Comparison of ENCODE assay signal across 10 cellular contexts in the genomic region with DNA sequence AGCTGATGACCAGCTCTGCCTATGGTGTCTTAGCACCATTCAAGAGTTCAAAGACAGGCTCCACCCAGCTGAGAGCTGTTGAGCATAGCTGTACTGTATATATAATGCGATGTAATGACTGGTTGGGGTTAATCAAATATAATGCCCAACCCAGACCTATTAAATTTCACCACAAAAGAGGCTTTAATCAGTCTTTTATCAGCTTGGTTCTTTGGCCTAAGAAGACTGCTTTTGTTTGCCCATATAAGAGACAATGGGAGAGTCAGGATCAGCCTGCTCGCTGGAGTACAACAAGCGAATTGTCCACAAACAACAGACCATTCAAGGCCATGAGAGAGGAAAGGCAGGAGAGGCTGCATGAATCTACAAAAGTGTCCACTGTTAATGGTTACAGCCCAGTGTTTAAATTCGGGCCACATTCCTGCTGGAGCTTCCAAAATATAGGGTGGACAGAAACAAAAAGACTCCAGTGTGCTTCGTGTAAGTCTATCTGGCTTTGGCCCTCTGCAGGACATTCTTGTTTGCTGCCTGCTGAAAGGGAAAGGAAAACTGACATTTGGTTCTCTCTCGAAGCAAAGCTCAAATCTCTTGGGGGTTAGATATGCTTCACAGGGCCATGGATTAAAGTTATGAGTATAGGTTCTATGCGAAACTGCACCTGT.
A peak's percentile ranks its signal among the peaks of the same experiment; 100 is the strongest.
DNase-seq lines count a peak whose midpoint lies in the region; ATAC-seq and TF ChIP-seq lines count a peak whose summit lies in the region.
"Had no signal": no experiment of that assay in that cellular context is flagged by ENCODE, and none has a peak within 500 bp of the region (broad histone marks: within the 10 kb centered on the region; RNA-seq: fewer than 3 reads in every experiment).

No MANE protein-coding gene starts in this region.

- POLR2A ChIA-PET in PC-9 (lab: Charles Lee; ENCODE audit: unreplicated experiment) = no interaction called here

- H3K4me3 ChIP-seq in PC-9 (no peak overlapping the region), ascending aorta (no peak overlapping the region)

- no peaks in the 10 kb centered on the region for H3K9me3 Mint-ChIP-seq in activated T-helper 2 cell treated with anti-CD3 and anti-CD28 coated beads, Interferon-gamma antibody, Interleukin-2, Interleukin-4, amounts not matched to agents 10 μg/mL and 5 μg/mL and 100 μg/mL, durations not matched to agents 14 hours and 24 hours and 36 hours
- H3K9me3 Mint-ChIP-seq: central memory CD8-positive, alpha-beta T cell; IgD-negative memory B cell had no signal

- H2AFZ ChIP-seq in PC-9 = no peak overlapping the region

- no peak for TF ChIP-seq CTCF in PC-9 (conservative IDR thresholded peaks at IDR 0.05)
- TF ChIP-seq CTCF in ascending aorta (IDR thresholded peaks at IDR 0.05) = no peak

- H3K27ac ChIP-seq in angular gyrus (ENCODE audit: low read depth, low read length) (peak overlapping the region; percentile 90), PC-9 (no peak overlapping the region), ascending aorta (no peak overlapping the region)

- H3K4me1 Mint-ChIP-seq in activated T-helper 2 cell treated with anti-CD3 and anti-CD28 coated beads, Interferon-gamma antibody, Interleukin-2, Interleukin-4, amounts not matched to agents 10 μg/mL and 5 μg/mL and 100 μg/mL, durations not matched to agents 14 hours and 24 hours and 36 hours (ENCODE audit: low read depth) = peaks cover 4% of the 10 kb centered on the region
- H3K4me1 Mint-ChIP-seq: central memory CD8-positive, alpha-beta T cell had no signal

- no peak overlapping the region for H3K4me2 ChIP-seq in PC-9

- BruUV-seq in PC-9 (replicated peaks; lab: Mats Ljungman, UMichigan) = no TSS peak

- no peaks in the 10 kb centered on the region for H3F3A ChIP-seq in PC-9 (ENCODE audit: insufficient read depth, low read depth)

- CTCF ChIA-PET in PC-9 (lab: Charles Lee) = no interaction called here

- no peaks in the 10 kb centered on the region for H4K20me1 ChIP-seq in PC-9 (ENCODE audit: insufficient read depth)

- H3K36me3 ChIP-seq in PC-9 (ENCODE audit: low read depth) = no peaks in the 10 kb centered on the region
- no peaks in the 10 kb centered on the region for H3K36me3 ChIP-seq in ascending aorta

- H3K27ac Mint-ChIP-seq in activated T-helper 2 cell treated with anti-CD3 and anti-CD28 coated beads, Interferon-gamma antibody, Interleukin-2, Interleukin-4, amounts not matched to agents 10 μg/mL and 5 μg/mL and 100 μg/mL, durations not matched to agents 14 hours and 24 hours and 36 hours = no peak overlapping the region
- H3K27ac Mint-ChIP-seq: IgD-negative memory B cell had no signal

- no peaks in the 10 kb centered on the region for H3K9me2 ChIP-seq in PC-9 (ENCODE audit: insufficient read depth)

- peak; percentile 77 for ATAC-seq in GM18511 (IDR thresholded peaks at IDR 0.05; ENCODE audit: unreplicated experiment)
- ATAC-seq in HG02852 (IDR thresholded peaks at IDR 0.05; ENCODE audit: unreplicated experiment) = peak; percentile 54

- peak; percentile 72 for DNase-seq in occipital lobe (lab: John Stamatoyannopoulos, UW)
- DNase-seq in PC-9 = no peak
- DNase-seq in ascending aorta (ENCODE audit: low spot score in 2 of 2) = no peak
- DNase-seq in activated T-helper 2 cell treated with anti-CD3 and anti-CD28 coated beads, Interferon-gamma antibody, Interleukin-2, Interleukin-4, amounts not matched to agents 10 μg/mL and 5 μg/mL and 100 μg/mL, durations not matched to agents 14 hours and 24 hours and 36 hours (ENCODE audit: low spot score) = no peak
- DNase-seq in islet precursor cell = no peak

- H3K4me3 Mint-ChIP-seq in activated T-helper 2 cell treated with anti-CD3 and anti-CD28 coated beads, Interferon-gamma antibody, Interleukin-2, Interleukin-4, amounts not matched to agents 10 μg/mL and 5 μg/mL and 100 μg/mL, durations not matched to agents 14 hours and 24 hours and 36 hours (ENCODE audit: low read depth) = no peak overlapping the region
- H3K4me3 Mint-ChIP-seq: central memory CD8-positive, alpha-beta T cell had no signal

- H3K79me2 ChIP-seq in PC-9 (ENCODE audit: low read depth) = no peaks in the 10 kb centered on the region

- H3K9me3 ChIP-seq in PC-9 (ENCODE audit: insufficient read depth, low read depth) (no peaks in the 10 kb centered on the region), ascending aorta (no peaks in the 10 kb centered on the region)

- no peaks in the 10 kb centered on the region for H3K27me3 ChIP-seq in PC-9 (ENCODE audit: insufficient read depth, low read depth)
- no peaks in the 10 kb centered on the region for H3K27me3 ChIP-seq in ascending aorta

- H3K36me3 Mint-ChIP-seq in activated T-helper 2 cell treated with anti-CD3 and anti-CD28 coated beads, Interferon-gamma antibody, Interleukin-2, Interleukin-4, amounts not matched to agents 10 μg/mL and 5 μg/mL and 100 μg/mL, durations not matched to agents 14 hours and 24 hours and 36 hours (ENCODE audit: low read depth) = no peaks in the 10 kb centered on the region

- intact Hi-C loops in PC-9 (cut with micrococcal nuclease; ENCODE audit: unreplicated experiment) (no loop called here), ascending aorta (cut with DNase I) (no loop called here)
- intact Hi-C loops in activated T-helper 2 cell treated with anti-CD3 and anti-CD28 coated beads, Interferon-gamma antibody, Interleukin-2, Interleukin-4, amounts not matched to agents 10 μg/mL and 5 μg/mL and 100 μg/mL, durations not matched to agents 14 hours and 24 hours and 36 hours (cut with micrococcal nuclease) = no loop called here

- H3K4me1 ChIP-seq in PC-9 (replicated peaks; ENCODE audit: insufficient read depth) (no peaks in the 10 kb centered on the region), ascending aorta (no peaks in the 10 kb centered on the region)

- H3K27me3 Mint-ChIP-seq in activated T-helper 2 cell treated with anti-CD3 and anti-CD28 coated beads, Interferon-gamma antibody, Interleukin-2, Interleukin-4, amounts not matched to agents 10 μg/mL and 5 μg/mL and 100 μg/mL, durations not matched to agents 14 hours and 24 hours and 36 hours (ENCODE audit: low read depth) = peaks cover 3% of the 10 kb centered on the region
- H3K27me3 Mint-ChIP-seq: central memory CD8-positive, alpha-beta T cell; IgD-negative memory B cell had no signal
